In genomic region chr1:89260575-89261275, GRCh38 we compare ENCODE assay signal across 12 cellular contexts. TPM values are rescaled to one million over a fixed set of nuclear protein-coding genes. Genes with fewer than 3 reads are reported as not detected.
DNase-seq lines count a peak whose midpoint lies in the region; ATAC-seq and TF ChIP-seq lines count a peak whose summit lies in the region.
"Had no signal": no experiment of that assay in that cellular context is flagged by ENCODE, and none has a peak within 500 bp of the region (broad histone marks: within the 10 kb centered on the region; RNA-seq: fewer than 3 reads in every experiment).

No MANE protein-coding gene starts in this region.

- H3K27ac ChIP-seq in DND-41 (ENCODE audit: low read length): peak overlapping the region; percentile 97
- H3K27ac ChIP-seq: SJSA1 had no signal

- DNase-seq in DND-41: no peak
- DNase-seq in NCI-H69 (lab: John Stamatoyannopoulos, UW): peak; percentile 27
- peak; percentile 14 for DNase-seq in fibroblast of villous mesenchyme (ENCODE audit: low read depth)
- DNase-seq in renal cortical epithelial cell (ENCODE audit: low read depth): peak; percentile 50
- no peak for DNase-seq in HAP-1 (ENCODE audit: low spot score in 2 of 2)
- no peak for DNase-seq in CD1c-positive myeloid dendritic cell (ENCODE audit: extremely low spot score)
- no peak for DNase-seq in D341Med (ENCODE audit: low spot score)
- no peak for DNase-seq in chondrocyte (ENCODE audit: low spot score)
- DNase-seq: GDM1, NCI-H2107 had no signal

- no peak overlapping the region for H3K27ac Mint-ChIP-seq in chondrocyte (ENCODE audit: unreplicated experiment)

- H3K4me1 Mint-ChIP-seq in chondrocyte (ENCODE audit: low read depth): no peaks in the 10 kb centered on the region

- H3K4me3 ChIP-seq in DND-41 (ENCODE audit: low read depth in 1 of 2, low read length in 2 of 2) (peak overlapping the region in 1 of 2 experiments; percentile 26; a peak in 2 of 4 replicates), fibroblast of villous mesenchyme (ENCODE audit: low read depth, low read length) (no peak overlapping the region), HAP-1 (no peak overlapping the region)
- H3K4me3 ChIP-seq: SJSA1 had no signal

- H4K20me1 ChIP-seq in DND-41 (ENCODE audit: insufficient read depth, low read length): no peaks in the 10 kb centered on the region

- peaks cover 4% of the 10 kb centered on the region for H3K27me3 Mint-ChIP-seq in chondrocyte (ENCODE audit: low read depth)

- H3K4me2 ChIP-seq in DND-41 (ENCODE audit: insufficient read depth, low read length): peak overlapping the region; percentile 60

- no peaks in the 10 kb centered on the region for H3K27me3 ChIP-seq in DND-41 (ENCODE audit: insufficient read depth, low read length, poor library complexity)
- peaks cover 18% of the 10 kb centered on the region for H3K27me3 ChIP-seq in HAP-1 (ENCODE audit: low read depth)
- H3K27me3 ChIP-seq: dorsolateral prefrontal cortex, SJSA1 had no signal

- TF ChIP-seq CTCF in DND-41 (IDR thresholded peaks at IDR 0.05; ENCODE audit: borderline replicate concordance, extremely low read depth, low read length, poor library complexity, severe bottlenecking): no peak
- TF ChIP-seq CTCF in fibroblast of villous mesenchyme (IDR thresholded peaks at IDR 0.05; ENCODE audit: insufficient read depth, low read depth, low read length): no peak
- no peak for TF ChIP-seq CTCF in chondrocyte (IDR thresholded peaks at IDR 0.05)

- no peak overlapping the region for H3K4me3 Mint-ChIP-seq in chondrocyte (ENCODE audit: unreplicated experiment)

- peaks cover 45% of the 10 kb centered on the region for H3K79me2 ChIP-seq in DND-41 (ENCODE audit: insufficient read depth, low read length)

- H2AFZ ChIP-seq in DND-41 (ENCODE audit: low read depth, low read length): no peak overlapping the region

- H3K4me1 ChIP-seq in DND-41 (ENCODE audit: insufficient read depth, low read length) (peaks cover 85% of the 10 kb centered on the region), HAP-1 (no peaks in the 10 kb centered on the region)
- H3K4me1 ChIP-seq: SJSA1 had no signal

- in situ Hi-C loops in HAP-1 (cut with MboI; ENCODE audit: low sequenced_read_pairs): no loop called here

- H3K9me3 Mint-ChIP-seq in chondrocyte (ENCODE audit: low read depth): no peaks in the 10 kb centered on the region

- H3K9me3 ChIP-seq in DND-41 (ENCODE audit: insufficient read depth, low read length, severe bottlenecking) (no peaks in the 10 kb centered on the region), HAP-1 (no peaks in the 10 kb centered on the region)
- H3K9me3 ChIP-seq: SJSA1 had no signal

- no peaks in the 10 kb centered on the region for H3K36me3 Mint-ChIP-seq in chondrocyte (ENCODE audit: low read depth)

- peak overlapping the region; percentile 55 for H3K9ac ChIP-seq in DND-41 (ENCODE audit: low read depth, low read length)

- H3K36me3 ChIP-seq in DND-41 (ENCODE audit: insufficient read depth, low read length) (peaks cover 72% of the 10 kb centered on the region), HAP-1 (replicated peaks) (no peaks in the 10 kb centered on the region)
- H3K36me3 ChIP-seq: SJSA1 had no signal

- no peak for ATAC-seq in DND-41 (ENCODE audit: insufficient read depth, low read depth)

RNA-seq across cellular contexts. Expression of gene GBP5, which starts 11.9 kb away (rescaled TPM):
- total RNA-seq in fibroblast of villous mesenchyme: under 0.01 and 0.32 TPM in 2 replicates
- total RNA-seq in renal cortical epithelial cell: 0.05 and 0.17 TPM in 2 replicates
- not detected in 3 replicates for total RNA-seq in chondrocyte

Comparison
In these comparisons a context has a peak if more than half of its experiments do, and no peak if none do; other contexts are left out.
1. DNase-seq: peak in NCI-H69 (single experiment), fibroblast of villous mesenchyme (single experiment) and renal cortical epithelial cell (single experiment); none in DND-41 (single experiment), HAP-1 (0 of 2), CD1c-positive myeloid dendritic cell (single experiment), D341Med (single experiment) and chondrocyte (single experiment).